19 cellular contexts compared by ENCODE assay signal in genomic region chr3:182568756-182569155, GRCh38.
"Had no signal": no experiment of that assay in that cellular context is flagged by ENCODE, and none has a peak within 500 bp of the region (broad histone marks: within the 10 kb centered on the region; RNA-seq: fewer than 3 reads in every experiment).

No MANE protein-coding gene starts in this region.

- H3K4me3 Mint-ChIP-seq: central memory CD8-positive, alpha-beta T cell; stimulated activated naive B cell treated with anti-CD40 and anti-IgM and Interleukin-4, amounts not matched to agents 10 μg/mL and 1 μg/mL and 100 μg/mL, for 72 hours had no signal

- H3K9me3 ChIP-seq: adrenal gland, gastrocnemius medialis, prostate gland had no signal

- FAIRE-seq: keratinocyte, TTC549 had no signal

- H3K27me3 ChIP-seq: adrenal gland, gastrocnemius medialis, transverse colon had no signal

- H3K27ac Mint-ChIP-seq: stimulated activated naive B cell treated with anti-CD40 and anti-IgM and Interleukin-4, amounts not matched to agents 10 μg/mL and 1 μg/mL and 100 μg/mL, for 72 hours had no signal

- H3K27ac ChIP-seq: adrenal gland, epithelial cell of prostate, gastrocnemius medialis, prostate gland, transverse colon had no signal

- H3K4me1 ChIP-seq: adrenal gland, gastrocnemius medialis, prostate gland, transverse colon had no signal

- H3K36me3 ChIP-seq: adrenal gland, gastrocnemius medialis, prostate gland, transverse colon had no signal

- DNase-seq: activated CD4-positive, alpha-beta T cell treated with anti-CD3 and anti-CD28 coated beads, Interleukin-2, amount 50 U/mL, for 1 hour; activated naive CD4-positive, alpha-beta T cell treated with anti-CD3 and anti-CD28 coated beads, Interleukin-2, amount 50 U/mL, for 16 hours; adrenal gland; cortex of kidney; effector memory CD4-positive, alpha-beta T cell; gastrocnemius medialis; left ventricle myocardium superior; midbrain; occipital lobe; stimulated activated CD4-positive, alpha-beta T cell treated with anti-CD3 and anti-CD28 coated beads, Interleukin-2, amount 100 ng/mL, for 24 hours; stimulated activated naive B cell treated with anti-CD40 and anti-IgM and Interleukin-4, amounts not matched to agents 10 μg/mL and 1 μg/mL and 100 μg/mL, for 72 hours; substantia nigra; T-helper 2 cell; transverse colon had no signal

- H3K4me3 ChIP-seq: adrenal gland, gastrocnemius medialis, prostate gland, transverse colon had no signal

- H3K4me1 Mint-ChIP-seq: central memory CD8-positive, alpha-beta T cell; stimulated activated naive B cell treated with anti-CD40 and anti-IgM and Interleukin-4, amounts not matched to agents 10 μg/mL and 1 μg/mL and 100 μg/mL, for 72 hours had no signal

- H3K27me3 Mint-ChIP-seq: stimulated activated naive B cell treated with anti-CD40 and anti-IgM and Interleukin-4, amounts not matched to agents 10 μg/mL and 1 μg/mL and 100 μg/mL, for 72 hours had no signal
